Comparison of ENCODE assay signal across 9 cellular contexts in genomic region chr17:74453665-74454196, GRCh38. TPM values are rescaled to one million over a fixed set of nuclear protein-coding genes. Genes with fewer than 3 reads are reported as not detected.
DNase-seq lines count a peak whose midpoint lies in the region; ATAC-seq and TF ChIP-seq lines count a peak whose summit lies in the region.
"Had no signal": no experiment of that assay in that cellular context is flagged by ENCODE, and none has a peak within 500 bp of the region (broad histone marks: within the 10 kb centered on the region; RNA-seq: fewer than 3 reads in every experiment).

No MANE protein-coding gene starts in this region.

- intact Hi-C loops in right cardiac atrium (cut with DNase I), result loop anchor here in 2 of 4 donors (10.0 kb wide), 2 partner anchors 149 to 239 kb away; partner anchors contain the start of gene TTYH2 (in 1 of the 2)
- intact Hi-C loops in spleen (cut with DNase I; ENCODE audit: low total_unique reads), result loop anchor here (10.0 kb wide), 1 partner anchor 239 kb away; the partner anchor contains the start of gene TTYH2

- H3K9me3 Mint-ChIP-seq in CD4-positive, CD25-positive, alpha-beta regulatory T cell, result no peaks in the 10 kb centered on the region

- H3K9me3 ChIP-seq in CD4-positive, CD25-positive, alpha-beta regulatory T cell (ENCODE audit: control insufficient read depth in 2 of 2, low read length in 2 of 2), result no peaks in the 10 kb centered on the region
- H3K9me3 ChIP-seq in right cardiac atrium (ENCODE audit: control insufficient read depth, low read length) (no peaks in the 10 kb centered on the region), spleen (no peaks in the 10 kb centered on the region)

- no peaks in the 10 kb centered on the region for H3K36me3 Mint-ChIP-seq in CD4-positive, CD25-positive, alpha-beta regulatory T cell

- no peak overlapping the region for H3K27ac Mint-ChIP-seq in CD4-positive, CD25-positive, alpha-beta regulatory T cell

- peak in 2 of 3 donors; percentile 27 to 48 for DNase-seq in CD4-positive, CD25-positive, alpha-beta regulatory T cell
- peak; percentile 83 for DNase-seq in NCI-H1105 (lab: John Stamatoyannopoulos, UW)
- peak; percentile 87 for DNase-seq in activated effector memory CD4-positive, alpha-beta T cell treated with anti-CD3 and anti-CD28 coated beads, Interleukin-2, amount 50 U/mL, for 16 hours
- DNase-seq in right cardiac atrium, result no peak
- no peak for DNase-seq in spleen
- no peak for DNase-seq in globus pallidus (ENCODE audit: low spot score)

- TF ChIP-seq CTCF in spleen (IDR thresholded peaks at IDR 0.05 in 8 of 11, conservative IDR thresholded peaks at IDR 0.05 in 3 of 11), result peak in 5 of 11 experiments; percentile 40 to 81 (median 65)

- H3K4me3 Mint-ChIP-seq in CD4-positive, CD25-positive, alpha-beta regulatory T cell, result peak overlapping the region in 1 of 4 donors; percentile 35

- peaks cover 4% of the 10 kb centered on the region for H3K4me1 ChIP-seq in CD4-positive, CD25-positive, alpha-beta regulatory T cell (ENCODE audit: control insufficient read depth, insufficient read depth, low read length, poor library complexity, severe bottlenecking)
- peaks cover 15% of the 10 kb centered on the region for H3K4me1 ChIP-seq in right cardiac atrium (ENCODE audit: control insufficient read depth, insufficient read depth, low read length)
- H3K4me1 ChIP-seq in spleen, result peaks cover 24 to 63% (median 49%) of the 10 kb centered on the region in 6 donors

- no peaks in the 10 kb centered on the region for H3K27me3 ChIP-seq in CD4-positive, CD25-positive, alpha-beta regulatory T cell (ENCODE audit: control insufficient read depth, insufficient read depth, low read length)
- no peaks in the 10 kb centered on the region for H3K27me3 ChIP-seq in right cardiac atrium (ENCODE audit: control insufficient read depth, insufficient read depth)
- peaks cover 0 to 25% (median 0%) of the 10 kb centered on the region in 7 donors for H3K27me3 ChIP-seq in spleen (replicated peaks in 1 of 7)

- H3K27ac ChIP-seq in CD4-positive, CD25-positive, alpha-beta regulatory T cell (ENCODE audit: insufficient read depth, low read length, poor library complexity, severe bottlenecking), result no peak overlapping the region
- H3K27ac ChIP-seq in right cardiac atrium (ENCODE audit: low read length) (peak overlapping the region; percentile 53), spleen (peak overlapping the region in 7 of 8 donors; percentile 72 to 86 (median 83))

- no peak overlapping the region for H3K4me3 ChIP-seq in CD4-positive, CD25-positive, alpha-beta regulatory T cell (ENCODE audit: low read depth, low read length)
- peak overlapping the region; percentile 54 for H3K4me3 ChIP-seq in right cardiac atrium (ENCODE audit: low read length)
- peak overlapping the region in 7 of 8 donors; percentile 12 to 71 (median 43) for H3K4me3 ChIP-seq in spleen

- no peaks in the 10 kb centered on the region for H3K36me3 ChIP-seq in CD4-positive, CD25-positive, alpha-beta regulatory T cell (ENCODE audit: control insufficient read depth, insufficient read depth, low read length)
- peaks cover 0 to 10% (median 0%) of the 10 kb centered on the region in 6 donors for H3K36me3 ChIP-seq in spleen

- H3K4me1 Mint-ChIP-seq in CD4-positive, CD25-positive, alpha-beta regulatory T cell, result peaks cover 0 to 11% (median under 1%) of the 10 kb centered on the region in 4 donors

- 2% methylated on average over 43 of the region's 43 CpGs for WGBS in right cardiac atrium
- 5 to 40% (median 7%) methylated on average over 7 to 42 of the region's 43 CpGs for WGBS in spleen, 5 donors

- TF ChIP-seq POLR2A in spleen (IDR thresholded peaks at IDR 0.05), result no peak

- peak in 1 of 2 donors; percentile 75 for ATAC-seq in CD4-positive, CD25-positive, alpha-beta regulatory T cell (ENCODE audit: low read depth in 2 of 2)
- peak; percentile 21 for ATAC-seq in GM21390 (IDR thresholded peaks at IDR 0.05; ENCODE audit: unreplicated experiment)
- peak; percentile 2 to 31 for ATAC-seq in right cardiac atrium
- ATAC-seq in GM18517 (IDR thresholded peaks at IDR 0.05; ENCODE audit: unreplicated experiment), result no peak

- peaks cover 48% of the 10 kb centered on the region for H3K27me3 Mint-ChIP-seq in CD4-positive, CD25-positive, alpha-beta regulatory T cell

RNA-seq across cellular contexts. Expression of gene CD300A, which starts 12.7 kb away (rescaled TPM):
- total RNA-seq in CD4-positive, CD25-positive, alpha-beta regulatory T cell, result 4.8 TPM
- 1 to 10 TPM in 3 of 4 donors, under 1 TPM in 1; 0.39 to 3.0 (median 2.1) TPM for polyA plus RNA-seq in CD4-positive, CD25-positive, alpha-beta regulatory T cell
- total RNA-seq in right cardiac atrium (1 to 10 TPM; 4.8 to 5.7 (median 5.4) TPM), spleen (100 to 1,000 TPM in 6 of 7 donors, 10 to 100 TPM in 1; 95.6 to 142 (median 111) TPM)
- polyA plus RNA-seq in right cardiac atrium (2.2 TPM), spleen (10 to 100 TPM; 34.2 to 93.3 (median 76.1) TPM)
- total RNA-seq: glomerular endothelial cell had no signal

RNA-seq across cellular contexts. Expression of gene GPRC5C, which starts 21.8 kb away (rescaled TPM):
- not detected for total RNA-seq in CD4-positive, CD25-positive, alpha-beta regulatory T cell
- polyA plus RNA-seq in CD4-positive, CD25-positive, alpha-beta regulatory T cell, result not detected
- 10 to 100 TPM; 27.3 to 40.8 (median 32.1) TPM for total RNA-seq in right cardiac atrium
- polyA plus RNA-seq in right cardiac atrium, result 26.5 TPM
- 10 to 100 TPM; 24.1 to 70.0 (median 36.6) TPM for total RNA-seq in spleen
- polyA plus RNA-seq in spleen, result 10 to 100 TPM; 11.0 to 19.7 (median 18.9) TPM

Comparison
In these comparisons a context has a peak if more than half of its experiments do, and no peak if none do; other contexts are left out.
1. DNase-seq: peak in CD4-positive, CD25-positive, alpha-beta regulatory T cell (2 of 3), NCI-H1105 (single experiment) and activated effector memory CD4-positive, alpha-beta T cell treated with anti-CD3 and anti-CD28 coated beads, Interleukin-2, amount 50 U/mL, for 16 hours (single experiment); none in right cardiac atrium (0 of 3), spleen (single experiment) and globus pallidus (single experiment).
2. RNA of gene CD300A, which starts 12.7 kb away (total RNA-seq): 95.6 to 142 TPM in spleen; 4.8 to 5.7 TPM in right cardiac atrium and 4.8 TPM in CD4-positive, CD25-positive, alpha-beta regulatory T cell (single experiment); every median in the first group is over 10 times any median in the second.
3. RNA of gene GPRC5C, which starts 21.8 kb away (total RNA-seq): 24.1 to 70.0 TPM in spleen and 27.3 to 40.8 TPM in right cardiac atrium; not detected in CD4-positive, CD25-positive, alpha-beta regulatory T cell (single experiment); every median in the first group is over 10 times any median in the second.